Comparison of ENCODE assay signal across 1 cellular context in genomic region chr3:44966795-44967278, GRCh38.
A peak's percentile ranks its signal among the peaks of the same experiment; 100 is the strongest.
TF ChIP-seq lines count a peak whose summit lies in the region.

No MANE protein-coding gene starts in this region.

TF ChIP-seq in HCT116, 20 proteins besides CTCF, POLR2A, EP300 and RAD21 (continued from another document):
- TF ChIP-seq REST (IDR thresholded peaks at IDR 0.05; ENCODE audit: low read depth) (no peak), FOSL1 (IDR thresholded peaks at IDR 0.05; ENCODE audit: low read depth) (peak; percentile 92), ZBTB33 (IDR thresholded peaks at IDR 0.05; ENCODE audit: extremely low read depth, insufficient replicate concordance, low read length) (no peak), CEBPB (IDR thresholded peaks at IDR 0.05; ENCODE audit: low read depth) (peak; percentile 43; the same call in 1 of the 2 replicates), EGR1 (IDR thresholded peaks at IDR 0.05; ENCODE audit: low read depth) (no peak), SP1 (IDR thresholded peaks at IDR 0.05; ENCODE audit: low read depth) (peak; percentile 92), ZFX (IDR thresholded peaks at IDR 0.05) (no peak), YY1 (IDR thresholded peaks at IDR 0.05; ENCODE audit: extremely low read depth, insufficient replicate concordance, low read depth, low read length) (peak; percentile 24), CBX3 (IDR thresholded peaks at IDR 0.05; ENCODE audit: low read depth) (peak; percentile 84), EZH2phosphoT487 (IDR thresholded peaks at IDR 0.05; ENCODE audit: borderline replicate concordance) (no peak), SIN3A (IDR thresholded peaks at IDR 0.05; ENCODE audit: low read depth) (0 out of 2 replicates have a peak, but pooled peaks have one; percentile 26), POLR2AphosphoS5 (IDR thresholded peaks at IDR 0.05; ENCODE audit: low read depth, low read length) (peak; percentile 47; the same call in 1 of the 2 replicates), MAX (IDR thresholded peaks at IDR 0.05) (peak; percentile 61; the same call in 1 of the 2 replicates), ELF1 (IDR thresholded peaks at IDR 0.05; ENCODE audit: borderline replicate concordance, low read depth) (peak; percentile 35; the same call in 1 of the 2 replicates), JUND (IDR thresholded peaks at IDR 0.05) (peak; percentile 95)
